In the genomic region with DNA sequence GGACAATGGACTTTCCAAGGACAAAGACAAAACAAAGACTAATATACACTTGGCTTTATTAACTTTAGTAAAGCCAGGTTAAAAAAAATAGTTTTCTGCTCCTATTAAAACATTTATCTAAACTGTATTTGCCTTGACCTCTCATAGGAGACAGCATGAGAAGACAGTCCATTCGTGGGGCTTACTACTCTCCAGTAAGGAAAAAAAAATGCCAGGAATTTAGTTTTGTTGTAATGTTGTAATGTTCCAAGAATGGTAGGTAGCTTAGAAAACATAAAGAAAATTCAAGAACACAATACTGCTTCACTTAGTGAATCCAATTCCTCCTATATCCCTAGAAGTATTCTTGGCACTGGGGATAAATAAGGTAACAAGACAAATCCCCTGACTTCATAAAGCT, we compare ENCODE assay signal across 23 cellular contexts.
DNase-seq lines count a peak whose midpoint lies in the region; ATAC-seq and TF ChIP-seq lines count a peak whose summit lies in the region.
"Had no signal": no experiment of that assay in that cellular context is flagged by ENCODE, and none has a peak within 500 bp of the region (broad histone marks: within the 10 kb centered on the region; RNA-seq: fewer than 3 reads in every experiment).

No MANE protein-coding gene starts in this region.

- H2BK5ac ChIP-seq in mesenchymal stem cell (ENCODE audit: low read depth, low read length, poor library complexity, severe bottlenecking): no peak overlapping the region

- TF ChIP-seq POLR2A in suprapubic skin (IDR thresholded peaks at IDR 0.05): no peak

- H3K4me1 Mint-ChIP-seq in natural killer cell treated with Interleukin-12 subunit alpha and Interleukin-12 subunit beta and Interleukin-15 and Interleukin-18, amount 100 ng/mL, for 72 hours (ENCODE audit: low read depth in 2 of 2): peaks cover 18 to 21% of the 10 kb centered on the region in 2 donors
- H3K4me1 Mint-ChIP-seq in neural progenitor cell: peaks cover 20% of the 10 kb centered on the region

- H3K27ac Mint-ChIP-seq in natural killer cell treated with Interleukin-12 subunit alpha and Interleukin-12 subunit beta and Interleukin-15 and Interleukin-18, amount 100 ng/mL, for 72 hours: no peak overlapping the region
- H3K27ac Mint-ChIP-seq in neural progenitor cell: no peak overlapping the region
- H3K27ac Mint-ChIP-seq: activated CD8-positive, alpha-beta T cell treated with anti-CD3 and anti-CD28 coated beads for 36 hours; CD4-positive, CD25-positive, alpha-beta regulatory T cell had no signal

- peaks cover 23% of the 10 kb centered on the region for H3K36me3 Mint-ChIP-seq in natural killer cell treated with Interleukin-12 subunit alpha and Interleukin-12 subunit beta and Interleukin-15 and Interleukin-18, amount 100 ng/mL, for 72 hours
- peaks cover 41% of the 10 kb centered on the region for H3K36me3 Mint-ChIP-seq in neural progenitor cell

- peak overlapping the region; percentile 19 for H3K27ac ChIP-seq in mesenchymal stem cell (ENCODE audit: low read length, poor library complexity, severe bottlenecking)
- no peak overlapping the region for H3K27ac ChIP-seq in suprapubic skin
- H3K27ac ChIP-seq in neural progenitor cell: no peak overlapping the region
- H3K27ac ChIP-seq: left lung, uterus had no signal

- peaks cover 18% of the 10 kb centered on the region for H3K79me1 ChIP-seq in mesenchymal stem cell (replicated peaks; ENCODE audit: low read length, poor library complexity, severe bottlenecking)

- no peak overlapping the region for H4K8ac ChIP-seq in mesenchymal stem cell (ENCODE audit: low read length)

- H3K36me3 ChIP-seq in mesenchymal stem cell (ENCODE audit: control insufficient read depth in 1 of 2, insufficient read depth in 2 of 2, low read depth in 1 of 2, low read length in 2 of 2): peaks cover 7 to 42% of the 10 kb centered on the region in 2 experiments
- peaks cover 43% of the 10 kb centered on the region for H3K36me3 ChIP-seq in suprapubic skin
- H3K36me3 ChIP-seq in neural progenitor cell: peaks cover 3% of the 10 kb centered on the region
- H3K36me3 ChIP-seq: uterus had no signal

- H3K9ac ChIP-seq in mesenchymal stem cell (ENCODE audit: low read length) (no peak overlapping the region), neural progenitor cell (no peak overlapping the region)

- H3K4ac ChIP-seq in mesenchymal stem cell (ENCODE audit: low read depth in 1 of 2, low read length in 2 of 2): no peak overlapping the region

- H3K14ac ChIP-seq in mesenchymal stem cell (ENCODE audit: low read length in 2 of 2): no peak overlapping the region

- H3K79me2 ChIP-seq in neural progenitor cell (ENCODE audit: low read depth): peaks cover 67% of the 10 kb centered on the region

- no peak overlapping the region for H3K23ac ChIP-seq in mesenchymal stem cell (ENCODE audit: low read length in 2 of 2)

- H3K4me2 ChIP-seq in mesenchymal stem cell (ENCODE audit: low read length, poor library complexity, severe bottlenecking) (no peak overlapping the region), neural progenitor cell (no peak overlapping the region)

- H2BK120ac ChIP-seq in mesenchymal stem cell (ENCODE audit: low read depth, low read length): no peak overlapping the region

- H3K4me1 ChIP-seq in mesenchymal stem cell (ENCODE audit: control insufficient read depth, insufficient read depth, low read depth, low read length) (peaks cover 1% of the 10 kb centered on the region), suprapubic skin (peaks cover 3% of the 10 kb centered on the region), neural progenitor cell (no peaks in the 10 kb centered on the region)
- H3K4me1 ChIP-seq: uterus had no signal

- H2BK15ac ChIP-seq in mesenchymal stem cell (ENCODE audit: low read depth, poor library complexity, severe bottlenecking): no peak overlapping the region

- H2AK5ac ChIP-seq in mesenchymal stem cell (ENCODE audit: low read length, severe bottlenecking): no peak overlapping the region

- TF ChIP-seq EP300 in suprapubic skin (IDR thresholded peaks at IDR 0.05): no peak

- H3K18ac ChIP-seq in mesenchymal stem cell (ENCODE audit: low read depth in 1 of 2, low read length in 2 of 2): no peak overlapping the region

- H4K20me1 ChIP-seq in neural progenitor cell (ENCODE audit: low read depth): peaks cover 4% of the 10 kb centered on the region

- no peak for ATAC-seq in natural killer cell treated with Interleukin-12 subunit alpha and Interleukin-12 subunit beta and Interleukin-15 and Interleukin-18, amount 100 ng/mL, for 72 hours
- no peak for ATAC-seq in HG02884 (IDR thresholded peaks at IDR 0.05; ENCODE audit: unreplicated experiment)
- ATAC-seq: activated CD8-positive, alpha-beta T cell treated with anti-CD3 and anti-CD28 coated beads for 36 hours; left lung; mucosa of descending colon had no signal

- no peaks in the 10 kb centered on the region for H3K27me3 ChIP-seq in mesenchymal stem cell (ENCODE audit: control insufficient read depth in 1 of 2, insufficient read depth in 1 of 2, low read length in 2 of 2)
- no peaks in the 10 kb centered on the region for H3K27me3 ChIP-seq in suprapubic skin
- no peaks in the 10 kb centered on the region for H3K27me3 ChIP-seq in neural progenitor cell
- H3K27me3 ChIP-seq: left lung, uterus had no signal

- H3K4me3 ChIP-seq in cardiac fibroblast (replicated peaks in 1 of 2; ENCODE audit: low read depth in 2 of 2, low read length in 2 of 2): no peak overlapping the region
- no peak overlapping the region for H3K4me3 ChIP-seq in mesenchymal stem cell (ENCODE audit: insufficient read depth in 1 of 2, low read depth in 1 of 2, low read length in 2 of 2)
- H3K4me3 ChIP-seq in suprapubic skin: no peak overlapping the region
- no peak overlapping the region for H3K4me3 ChIP-seq in neural progenitor cell
- H3K4me3 ChIP-seq: left lung, mucosa of descending colon, uterus had no signal

- H4K91ac ChIP-seq in mesenchymal stem cell (ENCODE audit: low read length): no peak overlapping the region

- H3K9me3 Mint-ChIP-seq in natural killer cell treated with Interleukin-12 subunit alpha and Interleukin-12 subunit beta and Interleukin-15 and Interleukin-18, amount 100 ng/mL, for 72 hours: no peaks in the 10 kb centered on the region
- H3K9me3 Mint-ChIP-seq in neural progenitor cell: peaks cover 2% of the 10 kb centered on the region

- no peak overlapping the region for H3K4me3 Mint-ChIP-seq in natural killer cell treated with Interleukin-12 subunit alpha and Interleukin-12 subunit beta and Interleukin-15 and Interleukin-18, amount 100 ng/mL, for 72 hours
- no peak overlapping the region for H3K4me3 Mint-ChIP-seq in neural progenitor cell
- H3K4me3 Mint-ChIP-seq: activated CD8-positive, alpha-beta T cell treated with anti-CD3 and anti-CD28 coated beads for 36 hours; CD4-positive, CD25-positive, alpha-beta regulatory T cell had no signal

- H3K9me3 ChIP-seq in mesenchymal stem cell (ENCODE audit: control insufficient read depth, low read length) (no peaks in the 10 kb centered on the region), suprapubic skin (no peaks in the 10 kb centered on the region), neural progenitor cell (ENCODE audit: low read depth) (no peaks in the 10 kb centered on the region)
- H3K9me3 ChIP-seq: left lung, mucosa of descending colon, uterus had no signal

- H2AFZ ChIP-seq in mesenchymal stem cell (ENCODE audit: low read depth, low read length) (no peak overlapping the region), neural progenitor cell (replicated peaks) (no peak overlapping the region)

- DNase-seq in AG08395 (ENCODE audit: low spot score): peak; percentile 44
- peak; percentile 9 for DNase-seq in HS-27A (ENCODE audit: low read depth)
- DNase-seq in cardiac fibroblast (ENCODE audit: low read depth in 2 of 2): peak; percentile 45 to 61
- DNase-seq in mesenchymal stem cell: peak; percentile 24
- DNase-seq in suprapubic skin (ENCODE audit: low spot score in 2 of 2): no peak
- no peak for DNase-seq in natural killer cell treated with Interleukin-12 subunit alpha and Interleukin-12 subunit beta and Interleukin-15 and Interleukin-18, amount 100 ng/mL, for 72 hours (ENCODE audit: low spot score)
- no peak for DNase-seq in neural progenitor cell (ENCODE audit: low spot score)
- DNase-seq: activated CD4-positive, CD25-positive, alpha-beta regulatory T cell; activated CD8-positive, alpha-beta T cell treated with anti-CD3 and anti-CD28 coated beads for 36 hours; activated naive CD4-positive, alpha-beta T cell; amygdala; CD4-positive, CD25-positive, alpha-beta regulatory T cell; DMS153; H7; left lung; mucosa of descending colon; NCI-H1417; NCI-H526; RPMI8226; stimulated activated CD4-positive, alpha-beta T cell treated with anti-CD3 and anti-CD28 coated beads, Interleukin-15, amount 100 ng/mL, for 24 hours; T1000; uterus had no signal

- no peak for TF ChIP-seq CTCF in cardiac fibroblast (IDR thresholded peaks at IDR 0.05; ENCODE audit: low read depth, low read length)
- TF ChIP-seq CTCF in suprapubic skin (IDR thresholded peaks at IDR 0.05): no peak
- no peak for TF ChIP-seq CTCF in neural progenitor cell (IDR thresholded peaks at IDR 0.05)

- no CpG with 5 or more reads among the region's 1 CpG for WGBS in mesenchymal stem cell
- WGBS in suprapubic skin: 70% methylated on average over 1 of the region's 1 CpG

- peaks cover 2% of the 10 kb centered on the region for H3F3A ChIP-seq in neural progenitor cell (ENCODE audit: low read depth)

- H2BK12ac ChIP-seq in mesenchymal stem cell (ENCODE audit: low read length in 2 of 2): no peak overlapping the region

- no peaks in the 10 kb centered on the region for H3K27me3 Mint-ChIP-seq in natural killer cell treated with Interleukin-12 subunit alpha and Interleukin-12 subunit beta and Interleukin-15 and Interleukin-18, amount 100 ng/mL, for 72 hours
- no peaks in the 10 kb centered on the region for H3K27me3 Mint-ChIP-seq in neural progenitor cell (ENCODE audit: insufficient read depth, low read depth)
- H3K27me3 Mint-ChIP-seq: activated CD8-positive, alpha-beta T cell treated with anti-CD3 and anti-CD28 coated beads for 36 hours had no signal

Comparison
In these comparisons a context has a peak if more than half of its experiments do, and no peak if none do; other contexts are left out.
1. DNase-seq: peak in AG08395 (single experiment), HS-27A (single experiment), cardiac fibroblast (2 of 2) and mesenchymal stem cell (single experiment); none in suprapubic skin (0 of 2), natural killer cell treated with Interleukin-12 subunit alpha and Interleukin-12 subunit beta and Interleukin-15 and Interleukin-18, amount 100 ng/mL, for 72 hours (single experiment) and neural progenitor cell (single experiment).